ENCODE assay signal across 1 cellular context in the genomic region with DNA sequence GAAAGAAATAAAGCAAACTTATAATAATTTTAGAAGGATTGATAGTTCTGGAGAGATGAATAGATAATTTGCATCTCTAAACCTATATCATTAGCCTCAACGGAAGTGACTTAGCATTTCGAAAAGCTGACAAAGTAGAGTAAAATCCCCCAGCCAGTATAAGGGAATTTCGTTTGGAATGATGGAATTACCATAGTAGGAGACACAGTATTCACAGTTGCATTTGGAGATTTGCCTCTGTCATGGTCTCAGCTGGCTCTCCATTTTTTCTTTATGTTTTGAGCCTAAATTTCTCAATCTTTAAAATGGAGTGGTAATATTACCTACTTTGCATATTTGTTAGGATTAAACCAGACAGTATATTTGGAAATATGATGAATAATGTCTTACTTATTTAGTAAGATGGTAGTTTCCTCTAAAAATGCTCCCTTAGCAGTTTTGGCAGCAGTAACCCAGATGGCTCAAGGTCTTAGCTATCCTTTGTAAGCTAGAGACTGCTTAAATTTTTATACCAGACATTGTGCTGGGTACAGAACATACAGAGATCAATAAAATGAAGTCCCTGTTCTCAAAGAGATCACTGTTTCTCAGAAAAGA.
TF ChIP-seq lines count a peak whose summit lies in the region.

No MANE protein-coding gene starts in this region.

TF ChIP-seq in GM12878, 131 proteins besides CTCF, POLR2A, EP300 and RAD21 (continued from another document):
- no peak for TF ChIP-seq BACH1 (IDR thresholded peaks at IDR 0.05; ENCODE audit: borderline replicate concordance)
- no peak for TF ChIP-seq SMAD5 (IDR thresholded peaks at IDR 0.05; ENCODE audit: low read depth)
- TF ChIP-seq, protein P1, sequence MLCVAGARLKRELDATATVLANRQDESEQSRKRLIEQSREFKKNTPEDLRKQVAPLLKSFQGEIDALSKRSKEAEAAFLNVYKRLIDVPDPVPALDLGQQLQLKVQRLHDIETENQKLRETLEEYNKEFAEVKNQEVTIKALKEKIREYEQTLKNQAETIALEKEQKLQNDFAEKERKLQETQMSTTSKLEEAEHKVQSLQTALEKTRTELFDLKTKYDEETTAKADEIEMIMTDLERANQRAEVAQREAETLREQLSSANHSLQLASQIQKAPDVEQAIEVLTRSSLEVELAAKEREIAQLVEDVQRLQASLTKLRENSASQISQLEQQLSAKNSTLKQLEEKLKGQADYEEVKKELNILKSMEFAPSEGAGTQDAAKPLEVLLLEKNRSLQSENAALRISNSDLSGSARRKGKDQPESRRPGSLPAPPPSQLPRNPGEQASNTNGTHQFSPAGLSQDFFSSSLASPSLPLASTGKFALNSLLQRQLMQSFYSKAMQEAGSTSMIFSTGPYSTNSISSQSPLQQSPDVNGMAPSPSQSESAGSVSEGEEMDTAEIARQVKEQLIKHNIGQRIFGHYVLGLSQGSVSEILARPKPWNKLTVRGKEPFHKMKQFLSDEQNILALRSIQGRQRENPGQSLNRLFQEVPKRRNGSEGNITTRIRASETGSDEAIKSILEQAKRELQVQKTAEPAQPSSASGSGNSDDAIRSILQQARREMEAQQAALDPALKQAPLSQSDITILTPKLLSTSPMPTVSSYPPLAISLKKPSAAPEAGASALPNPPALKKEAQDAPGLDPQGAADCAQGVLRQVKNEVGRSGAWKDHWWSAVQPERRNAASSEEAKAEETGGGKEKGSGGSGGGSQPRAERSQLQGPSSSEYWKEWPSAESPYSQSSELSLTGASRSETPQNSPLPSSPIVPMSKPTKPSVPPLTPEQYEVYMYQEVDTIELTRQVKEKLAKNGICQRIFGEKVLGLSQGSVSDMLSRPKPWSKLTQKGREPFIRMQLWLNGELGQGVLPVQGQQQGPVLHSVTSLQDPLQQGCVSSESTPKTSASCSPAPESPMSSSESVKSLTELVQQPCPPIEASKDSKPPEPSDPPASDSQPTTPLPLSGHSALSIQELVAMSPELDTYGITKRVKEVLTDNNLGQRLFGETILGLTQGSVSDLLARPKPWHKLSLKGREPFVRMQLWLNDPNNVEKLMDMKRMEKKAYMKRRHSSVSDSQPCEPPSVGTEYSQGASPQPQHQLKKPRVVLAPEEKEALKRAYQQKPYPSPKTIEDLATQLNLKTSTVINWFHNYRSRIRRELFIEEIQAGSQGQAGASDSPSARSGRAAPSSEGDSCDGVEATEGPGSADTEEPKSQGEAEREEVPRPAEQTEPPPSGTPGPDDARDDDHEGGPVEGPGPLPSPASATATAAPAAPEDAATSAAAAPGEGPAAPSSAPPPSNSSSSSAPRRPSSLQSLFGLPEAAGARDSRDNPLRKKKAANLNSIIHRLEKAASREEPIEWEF (IDR thresholded peaks at IDR 0.05; ENCODE audit: insufficient replicate concordance, low read depth, low read length): no peak
- TF ChIP-seq CREB1 (IDR thresholded peaks at IDR 0.05; ENCODE audit: low read depth): no peak
- no peak for TF ChIP-seq TCF7 (IDR thresholded peaks at IDR 0.05; ENCODE audit: borderline replicate concordance)
- no peak for TF ChIP-seq MEF2B (IDR thresholded peaks at IDR 0.05; ENCODE audit: partially characterized antibody, poor library complexity, severe bottlenecking)
- TF ChIP-seq, protein P2, sequence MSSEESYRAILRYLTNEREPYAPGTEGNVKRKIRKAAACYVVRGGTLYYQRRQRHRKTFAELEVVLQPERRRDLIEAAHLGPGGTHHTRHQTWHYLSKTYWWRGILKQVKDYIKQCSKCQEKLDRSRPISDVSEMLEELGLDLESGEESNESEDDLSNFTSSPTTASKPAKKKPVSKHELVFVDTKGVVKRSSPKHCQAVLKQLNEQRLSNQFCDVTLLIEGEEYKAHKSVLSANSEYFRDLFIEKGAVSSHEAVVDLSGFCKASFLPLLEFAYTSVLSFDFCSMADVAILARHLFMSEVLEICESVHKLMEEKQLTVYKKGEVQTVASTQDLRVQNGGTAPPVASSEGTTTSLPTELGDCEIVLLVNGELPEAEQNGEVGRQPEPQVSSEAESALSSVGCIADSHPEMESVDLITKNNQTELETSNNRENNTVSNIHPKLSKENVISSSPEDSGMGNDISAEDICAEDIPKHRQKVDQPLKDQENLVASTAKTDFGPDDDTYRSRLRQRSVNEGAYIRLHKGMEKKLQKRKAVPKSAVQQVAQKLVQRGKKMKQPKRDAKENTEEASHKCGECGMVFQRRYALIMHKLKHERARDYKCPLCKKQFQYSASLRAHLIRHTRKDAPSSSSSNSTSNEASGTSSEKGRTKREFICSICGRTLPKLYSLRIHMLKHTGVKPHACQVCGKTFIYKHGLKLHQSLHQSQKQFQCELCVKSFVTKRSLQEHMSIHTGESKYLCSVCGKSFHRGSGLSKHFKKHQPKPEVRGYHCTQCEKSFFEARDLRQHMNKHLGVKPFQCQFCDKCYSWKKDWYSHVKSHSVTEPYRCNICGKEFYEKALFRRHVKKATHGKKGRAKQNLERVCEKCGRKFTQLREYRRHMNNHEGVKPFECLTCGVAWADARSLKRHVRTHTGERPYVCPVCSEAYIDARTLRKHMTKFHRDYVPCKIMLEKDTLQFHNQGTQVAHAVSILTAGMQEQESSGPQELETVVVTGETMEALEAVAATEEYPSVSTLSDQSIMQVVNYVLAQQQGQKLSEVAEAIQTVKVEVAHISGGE (CRISPR knock-in tag; IDR thresholded peaks at IDR 0.05): no peak
